11 cellular contexts compared by ENCODE assay signal in the genomic region with DNA sequence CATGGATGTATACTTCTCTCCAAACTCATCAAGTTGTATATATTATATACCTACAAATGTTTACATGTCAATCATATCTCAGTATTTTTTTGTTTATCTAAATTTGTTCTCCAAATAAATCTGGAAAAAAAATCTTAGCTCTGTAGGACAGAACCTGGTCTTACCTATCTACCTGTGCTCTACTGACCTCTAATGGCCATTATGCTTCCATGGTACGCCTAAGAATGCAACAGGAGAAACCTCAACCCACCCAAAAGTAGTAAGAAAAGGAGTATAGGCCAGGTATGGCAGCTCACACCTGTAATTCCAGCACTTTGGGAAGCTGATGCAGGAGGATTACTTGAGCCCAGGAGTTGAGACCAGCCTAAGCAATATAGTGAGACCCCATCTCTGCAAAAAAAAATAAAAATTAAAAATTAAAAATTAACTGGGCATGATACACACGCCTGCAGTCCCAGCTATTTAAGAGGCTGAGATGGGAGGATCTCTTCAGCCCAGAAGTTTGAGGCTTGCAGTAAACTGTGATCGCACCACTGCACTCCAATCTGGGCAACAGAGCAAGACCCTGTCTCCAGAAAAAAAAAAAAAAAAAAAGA. TPM values are rescaled to one million over a fixed set of nuclear protein-coding genes. Genes with fewer than 3 reads are reported as not detected.
DNase-seq lines count a peak whose midpoint lies in the region; ATAC-seq, FAIRE-seq and TF ChIP-seq lines count a peak whose summit lies in the region.
"Had no signal": no experiment of that assay in that cellular context is flagged by ENCODE, and none has a peak within 500 bp of the region (broad histone marks: within the 10 kb centered on the region; RNA-seq: fewer than 3 reads in every experiment).

No MANE protein-coding gene starts in this region.

- no peak for TF ChIP-seq EP300 in HepG2 (IDR thresholded peaks at IDR 0.05; ENCODE audit: low read depth in 2 of 2, low read length in 2 of 2)
- no peak for TF ChIP-seq EP300 in HepG2 (CRISPR knock-in tag; IDR thresholded peaks at IDR 0.05; ENCODE audit: borderline replicate concordance)

- DNase-seq in NCI-H1092 treated with DMSO at 0.1 percent for 48 hours (lab: John Stamatoyannopoulos, UW) (peak; percentile 6), NCI-H1092 (lab: John Stamatoyannopoulos, UW) (no peak), HepG2 (ENCODE audit: low spot score) (peak; percentile 66), NCI-H2227 treated with DMSO at 0.1 percent for 48 hours (lab: John Stamatoyannopoulos, UW) (no peak)
- no peak for DNase-seq in natural killer cell treated with Interleukin-12 subunit alpha and Interleukin-12 subunit beta and Interleukin-15 and Interleukin-18, amount 100 ng/mL, for 72 hours (ENCODE audit: low spot score)
- DNase-seq in activated CD4-positive, alpha-beta T cell treated with anti-CD3 and anti-CD28 coated beads for 48 hours: no peak
- DNase-seq: mucosa of descending colon, NCI-H2029 treated with DMSO at 0.1 percent for 48 hours had no signal

- H4K20me1 ChIP-seq in Loucy (ENCODE audit: insufficient read depth, low read length, poor library complexity, severe bottlenecking) (no peaks in the 10 kb centered on the region), HepG2 (ENCODE audit: insufficient read depth, low read length) (no peaks in the 10 kb centered on the region)

- no peaks in the 10 kb centered on the region for H3F3A ChIP-seq in Loucy (ENCODE audit: low read depth)

- H3K27me3 ChIP-seq in Loucy (ENCODE audit: insufficient read depth, low read length, poor library complexity, severe bottlenecking): no peaks in the 10 kb centered on the region
- no peaks in the 10 kb centered on the region for H3K27me3 ChIP-seq in HepG2 (ENCODE audit: control insufficient read depth in 1 of 2, insufficient read depth in 2 of 2, low read length in 2 of 2)

- no peak overlapping the region for H3K9ac ChIP-seq in Loucy (ENCODE audit: low read depth, low read length, poor library complexity, severe bottlenecking)
- no peak overlapping the region for H3K9ac ChIP-seq in HepG2 (ENCODE audit: insufficient read depth, low read depth, low read length)

- H3K36me3 Mint-ChIP-seq in natural killer cell treated with Interleukin-12 subunit alpha and Interleukin-12 subunit beta and Interleukin-15 and Interleukin-18, amount 100 ng/mL, for 72 hours: peaks cover 8% of the 10 kb centered on the region

- H3K9me3 ChIP-seq in Loucy (ENCODE audit: insufficient read depth, low read depth, low read length): no peaks in the 10 kb centered on the region
- H3K9me3 ChIP-seq in HepG2 (ENCODE audit: low read length): no peaks in the 10 kb centered on the region
- H3K9me3 ChIP-seq: mucosa of descending colon had no signal

- no TSS peak for BruUV-seq in HepG2 (replicated peaks; lab: Mats Ljungman, UMichigan)

- no peak overlapping the region for H3K4me3 Mint-ChIP-seq in natural killer cell treated with Interleukin-12 subunit alpha and Interleukin-12 subunit beta and Interleukin-15 and Interleukin-18, amount 100 ng/mL, for 72 hours

- no peak for TF ChIP-seq POLR2A in HepG2 (IDR thresholded peaks at IDR 0.05; ENCODE audit: insufficient read depth in 1 of 2, low read depth in 2 of 2, low read length in 2 of 2)

- in situ Hi-C loops in HepG2 (cut with HindIII; ENCODE audit: extremely low pct_ligation_motif_present, low pct_unique_long_range_greater_than_20kb): no loop called here

- WGBS in HepG2 (ENCODE audit: low lambda C conversion rate): 24% methylated on average over 3 of the region's 3 CpGs

- no peaks in the 10 kb centered on the region for H3K79me2 ChIP-seq in Loucy (ENCODE audit: insufficient read depth, low read length)
- no peaks in the 10 kb centered on the region for H3K79me2 ChIP-seq in HepG2 (ENCODE audit: insufficient read depth, low read length)

- TF ChIP-seq CTCF in Loucy (conservative IDR thresholded peaks at IDR 0.05; ENCODE audit: low read length) (peak; percentile 52), HepG2 (CRISPR knock-in tag; IDR thresholded peaks at IDR 0.05) (peak; percentile 72)

- no peak overlapping the region for H3K4me2 ChIP-seq in Loucy (ENCODE audit: low read depth, low read length, poor library complexity, severe bottlenecking)
- H3K4me2 ChIP-seq in HepG2 (ENCODE audit: low read depth, low read length): no peak overlapping the region

- H3K27ac Mint-ChIP-seq in natural killer cell treated with Interleukin-12 subunit alpha and Interleukin-12 subunit beta and Interleukin-15 and Interleukin-18, amount 100 ng/mL, for 72 hours: no peak overlapping the region

- H3K9me3 Mint-ChIP-seq in natural killer cell treated with Interleukin-12 subunit alpha and Interleukin-12 subunit beta and Interleukin-15 and Interleukin-18, amount 100 ng/mL, for 72 hours: peaks cover 8% of the 10 kb centered on the region

- no peak for TF ChIP-seq RAD21 in HepG2 (CRISPR knock-in tag; IDR thresholded peaks at IDR 0.05)

- CTCF ChIA-PET in HepG2 (lab: Yijun Ruan, JAX; ENCODE audit: low intra/inter-chr PET ratio, low total read pairs): interaction anchor here (1.1 kb wide), 1 partner anchor 370 kb away, joined by 3 read pairs; no protein-coding TSS in a partner anchor

- no peaks in the 10 kb centered on the region for H3K4me1 Mint-ChIP-seq in natural killer cell treated with Interleukin-12 subunit alpha and Interleukin-12 subunit beta and Interleukin-15 and Interleukin-18, amount 100 ng/mL, for 72 hours (ENCODE audit: low read depth in 2 of 2)

- peak; percentile 61 for FAIRE-seq in HepG2 (lab: Jason Lieb, UNC)

- intact Hi-C loops in HepG2 (cut with micrococcal nuclease; ENCODE audit: unreplicated experiment): no loop called here

- POLR2A ChIA-PET in HepG2 (lab: Yijun Ruan, JAX): no interaction called here

- H3K4me3 ChIP-seq in Loucy (ENCODE audit: low read length, poor library complexity, severe bottlenecking): no peak overlapping the region
- no peak overlapping the region for H3K4me3 ChIP-seq in HepG2 (replicated peaks in 1 of 3; ENCODE audit: insufficient read depth in 1 of 3, low read depth in 2 of 3, low read length in 3 of 3)
- H3K4me3 ChIP-seq: mucosa of descending colon had no signal

- H3K9me2 ChIP-seq in Loucy (replicated peaks; ENCODE audit: low read depth, low read length): no peaks in the 10 kb centered on the region

- ATAC-seq in SK-N-SH treated with all-trans-retinoic acid at 6 μM for 48 hours (no peak), HepG2 (peak; percentile 93)
- no peak for ATAC-seq in natural killer cell treated with Interleukin-12 subunit alpha and Interleukin-12 subunit beta and Interleukin-15 and Interleukin-18, amount 100 ng/mL, for 72 hours
- ATAC-seq: mucosa of descending colon had no signal

- H3K36me3 ChIP-seq in Loucy (ENCODE audit: insufficient read depth, low read length) (no peaks in the 10 kb centered on the region), HepG2 (replicated peaks in 1 of 2; ENCODE audit: control insufficient read depth in 1 of 2, insufficient read depth in 2 of 2, low read length in 2 of 2) (no peaks in the 10 kb centered on the region)

- H2AFZ ChIP-seq in Loucy (ENCODE audit: low read length) (no peak overlapping the region), HepG2 (ENCODE audit: low read length) (no peak overlapping the region)

- no peak overlapping the region for H3K27ac ChIP-seq in HepG2 (ENCODE audit: extremely low read length, insufficient read depth, low read length)

- H3K4me1 ChIP-seq in Loucy (ENCODE audit: insufficient read depth, low read length, poor library complexity, severe bottlenecking): no peaks in the 10 kb centered on the region
- H3K4me1 ChIP-seq in HepG2 (ENCODE audit: insufficient read depth, low read length): no peaks in the 10 kb centered on the region

- peaks cover 0 to 3% of the 10 kb centered on the region in 2 donors for H3K27me3 Mint-ChIP-seq in natural killer cell treated with Interleukin-12 subunit alpha and Interleukin-12 subunit beta and Interleukin-15 and Interleukin-18, amount 100 ng/mL, for 72 hours

RNA-seq across cellular contexts. Expression of a gene that starts 8.7 kb away (rescaled TPM):
- total RNA-seq in HepG2 (2016; rRNA removed; fragmentation: Illumina TruSeq; extraction: Trizol): not detected in 2 replicates
- not detected in 2 replicates for total RNA-seq in HepG2 (2016; cell fraction: cytosol; rRNA removed; fragmentation: Illumina TruSeq; extraction: Trizol; ENCODE audit: low read depth)
- not detected in 2 replicates for total RNA-seq in HepG2 (2016; cell fraction: insoluble cytoplasmic fraction; rRNA removed; fragmentation: Illumina TruSeq; extraction: Trizol)
- not detected in 2 replicates for total RNA-seq in HepG2 (2016; cell fraction: membrane; rRNA removed; fragmentation: Illumina TruSeq; extraction: Trizol)
- not detected in 2 replicates for total RNA-seq in HepG2 (2016; cell fraction: nucleus; rRNA removed; fragmentation: Illumina TruSeq; extraction: Trizol)
- not detected in 2 replicates for polyA plus RNA-seq in HepG2 (2011; rRNA removed)
- polyA plus RNA-seq in HepG2 (2011; cell fraction: cytosol; rRNA removed): not detected in 2 replicates
- polyA plus RNA-seq in HepG2 (2011; cell fraction: nucleus; rRNA removed): not detected in 2 replicates
- polyA plus RNA-seq in HepG2 (2012): not detected in 2 replicates
- not detected in 2 replicates for polyA plus RNA-seq in HepG2 (2016; cell fraction: cytosol; fragmentation: Illumina TruSeq; extraction: Trizol; ENCODE audit: low read depth)
- polyA plus RNA-seq in HepG2 (2016; cell fraction: insoluble cytoplasmic fraction; fragmentation: Illumina TruSeq; extraction: Trizol; ENCODE audit: low read depth): not detected in 2 replicates
- polyA plus RNA-seq in HepG2 (2016; cell fraction: membrane; fragmentation: Illumina TruSeq; extraction: Trizol; ENCODE audit: low read depth): not detected in 2 replicates
- not detected in 2 replicates for polyA plus RNA-seq in HepG2 (2016; cell fraction: nucleus; fragmentation: Illumina TruSeq; extraction: Trizol; ENCODE audit: insufficient read depth, low read depth)
- not detected in 2 replicates for polyA minus RNA-seq in HepG2 (2011; rRNA and poly(A)+ RNA removed; ENCODE audit: low replicate concordance)
- polyA minus RNA-seq in HepG2 (2011; cell fraction: cytosol; rRNA and poly(A)+ RNA removed): not detected in 2 replicates
- polyA minus RNA-seq in HepG2 (2011; cell fraction: nucleus; rRNA and poly(A)+ RNA removed): not detected in 2 replicates
- total RNA-seq in natural killer cell treated with Interleukin-12 subunit alpha and Interleukin-12 subunit beta and Interleukin-15 and Interleukin-18, amount 100 ng/mL, for 72 hours: not detected
- total RNA-seq: mucosa of descending colon had no signal
- polyA plus RNA-seq: AG04450 had no signal

RNA-seq across cellular contexts. Expression of a gene that starts 19.0 kb away (rescaled TPM):
- total RNA-seq in HepG2 (2016; rRNA removed; fragmentation: Illumina TruSeq; extraction: Trizol): not detected in 2 replicates
- not detected in 2 replicates for total RNA-seq in HepG2 (2016; cell fraction: cytosol; rRNA removed; fragmentation: Illumina TruSeq; extraction: Trizol; ENCODE audit: low read depth)
- total RNA-seq in HepG2 (2016; cell fraction: insoluble cytoplasmic fraction; rRNA removed; fragmentation: Illumina TruSeq; extraction: Trizol): not detected in 2 replicates
- not detected in 2 replicates for total RNA-seq in HepG2 (2016; cell fraction: membrane; rRNA removed; fragmentation: Illumina TruSeq; extraction: Trizol)
- not detected in 2 replicates for total RNA-seq in HepG2 (2016; cell fraction: nucleus; rRNA removed; fragmentation: Illumina TruSeq; extraction: Trizol)
- not detected in 2 replicates for polyA plus RNA-seq in HepG2 (2011; rRNA removed)
- not detected in 2 replicates for polyA plus RNA-seq in HepG2 (2011; cell fraction: cytosol; rRNA removed)
- polyA plus RNA-seq in HepG2 (2011; cell fraction: nucleus; rRNA removed): not detected in 2 replicates
- not detected in 2 replicates for polyA plus RNA-seq in HepG2 (2012)
- not detected in 2 replicates for polyA plus RNA-seq in HepG2 (2016; cell fraction: cytosol; fragmentation: Illumina TruSeq; extraction: Trizol; ENCODE audit: low read depth)
- not detected in 2 replicates for polyA plus RNA-seq in HepG2 (2016; cell fraction: insoluble cytoplasmic fraction; fragmentation: Illumina TruSeq; extraction: Trizol; ENCODE audit: low read depth)
- polyA plus RNA-seq in HepG2 (2016; cell fraction: membrane; fragmentation: Illumina TruSeq; extraction: Trizol; ENCODE audit: low read depth): not detected in 2 replicates
- not detected in 2 replicates for polyA plus RNA-seq in HepG2 (2016; cell fraction: nucleus; fragmentation: Illumina TruSeq; extraction: Trizol; ENCODE audit: insufficient read depth, low read depth)
- polyA minus RNA-seq in HepG2 (2011; rRNA and poly(A)+ RNA removed; ENCODE audit: low replicate concordance): not detected in 2 replicates
- polyA minus RNA-seq in HepG2 (2011; cell fraction: cytosol; rRNA and poly(A)+ RNA removed): not detected in 2 replicates
- polyA minus RNA-seq in HepG2 (2011; cell fraction: nucleus; rRNA and poly(A)+ RNA removed): not detected in 2 replicates
- total RNA-seq in natural killer cell treated with Interleukin-12 subunit alpha and Interleukin-12 subunit beta and Interleukin-15 and Interleukin-18, amount 100 ng/mL, for 72 hours: not detected
- total RNA-seq: mucosa of descending colon had no signal
- polyA plus RNA-seq: AG04450 had no signal

RNA-seq across cellular contexts. Expression of a gene that starts 24.2 kb away (rescaled TPM):
- total RNA-seq in HepG2 (2016; rRNA removed; fragmentation: Illumina TruSeq; extraction: Trizol): not detected in 2 replicates
- not detected in 2 replicates for total RNA-seq in HepG2 (2016; cell fraction: cytosol; rRNA removed; fragmentation: Illumina TruSeq; extraction: Trizol; ENCODE audit: low read depth)
- total RNA-seq in HepG2 (2016; cell fraction: insoluble cytoplasmic fraction; rRNA removed; fragmentation: Illumina TruSeq; extraction: Trizol): not detected in 2 replicates
- total RNA-seq in HepG2 (2016; cell fraction: membrane; rRNA removed; fragmentation: Illumina TruSeq; extraction: Trizol): not detected in 2 replicates
- not detected in 2 replicates for total RNA-seq in HepG2 (2016; cell fraction: nucleus; rRNA removed; fragmentation: Illumina TruSeq; extraction: Trizol)
- not detected in 2 replicates for polyA plus RNA-seq in HepG2 (2011; rRNA removed)
- not detected in 2 replicates for polyA plus RNA-seq in HepG2 (2011; cell fraction: cytosol; rRNA removed)
- not detected in 2 replicates for polyA plus RNA-seq in HepG2 (2011; cell fraction: nucleus; rRNA removed)
- polyA plus RNA-seq in HepG2 (2012): not detected in 2 replicates
- polyA plus RNA-seq in HepG2 (2016; cell fraction: cytosol; fragmentation: Illumina TruSeq; extraction: Trizol; ENCODE audit: low read depth): not detected in 2 replicates
- polyA plus RNA-seq in HepG2 (2016; cell fraction: insoluble cytoplasmic fraction; fragmentation: Illumina TruSeq; extraction: Trizol; ENCODE audit: low read depth): not detected in 2 replicates
- not detected in 2 replicates for polyA plus RNA-seq in HepG2 (2016; cell fraction: membrane; fragmentation: Illumina TruSeq; extraction: Trizol; ENCODE audit: low read depth)
- not detected in 2 replicates for polyA plus RNA-seq in HepG2 (2016; cell fraction: nucleus; fragmentation: Illumina TruSeq; extraction: Trizol; ENCODE audit: insufficient read depth, low read depth)
- polyA minus RNA-seq in HepG2 (2011; rRNA and poly(A)+ RNA removed; ENCODE audit: low replicate concordance): not detected in 2 replicates
- polyA minus RNA-seq in HepG2 (2011; cell fraction: cytosol; rRNA and poly(A)+ RNA removed): not detected in 2 replicates
- not detected in 2 replicates for polyA minus RNA-seq in HepG2 (2011; cell fraction: nucleus; rRNA and poly(A)+ RNA removed)
- total RNA-seq in natural killer cell treated with Interleukin-12 subunit alpha and Interleukin-12 subunit beta and Interleukin-15 and Interleukin-18, amount 100 ng/mL, for 72 hours: not detected
- total RNA-seq: mucosa of descending colon had no signal
- polyA plus RNA-seq: AG04450 had no signal

RNA-seq across cellular contexts. Expression of a gene that starts 57.1 kb away (rescaled TPM):
- not detected in 2 replicates for total RNA-seq in HepG2 (2016; rRNA removed; fragmentation: Illumina TruSeq; extraction: Trizol)
- total RNA-seq in HepG2 (2016; cell fraction: cytosol; rRNA removed; fragmentation: Illumina TruSeq; extraction: Trizol; ENCODE audit: low read depth): not detected in 2 replicates
- total RNA-seq in HepG2 (2016; cell fraction: insoluble cytoplasmic fraction; rRNA removed; fragmentation: Illumina TruSeq; extraction: Trizol): not detected in 2 replicates
- total RNA-seq in HepG2 (2016; cell fraction: membrane; rRNA removed; fragmentation: Illumina TruSeq; extraction: Trizol): not detected in 2 replicates
- not detected in 2 replicates for total RNA-seq in HepG2 (2016; cell fraction: nucleus; rRNA removed; fragmentation: Illumina TruSeq; extraction: Trizol)
- not detected in 2 replicates for polyA plus RNA-seq in HepG2 (2011; rRNA removed)
- polyA plus RNA-seq in HepG2 (2011; cell fraction: cytosol; rRNA removed): not detected in 2 replicates
- not detected in 2 replicates for polyA plus RNA-seq in HepG2 (2011; cell fraction: nucleus; rRNA removed)
- not detected in 2 replicates for polyA plus RNA-seq in HepG2 (2012)
- polyA plus RNA-seq in HepG2 (2016; cell fraction: cytosol; fragmentation: Illumina TruSeq; extraction: Trizol; ENCODE audit: low read depth): not detected in 2 replicates
- not detected in 2 replicates for polyA plus RNA-seq in HepG2 (2016; cell fraction: insoluble cytoplasmic fraction; fragmentation: Illumina TruSeq; extraction: Trizol; ENCODE audit: low read depth)
- not detected in 2 replicates for polyA plus RNA-seq in HepG2 (2016; cell fraction: membrane; fragmentation: Illumina TruSeq; extraction: Trizol; ENCODE audit: low read depth)
- not detected in 2 replicates for polyA plus RNA-seq in HepG2 (2016; cell fraction: nucleus; fragmentation: Illumina TruSeq; extraction: Trizol; ENCODE audit: insufficient read depth, low read depth)
- not detected in 2 replicates for polyA minus RNA-seq in HepG2 (2011; rRNA and poly(A)+ RNA removed; ENCODE audit: low replicate concordance)
- not detected in 2 replicates for polyA minus RNA-seq in HepG2 (2011; cell fraction: cytosol; rRNA and poly(A)+ RNA removed)
- not detected in 2 replicates for polyA minus RNA-seq in HepG2 (2011; cell fraction: nucleus; rRNA and poly(A)+ RNA removed)
- total RNA-seq in natural killer cell treated with Interleukin-12 subunit alpha and Interleukin-12 subunit beta and Interleukin-15 and Interleukin-18, amount 100 ng/mL, for 72 hours: not detected
- total RNA-seq: mucosa of descending colon had no signal
- polyA plus RNA-seq: AG04450 had no signal

RNA-seq across cellular contexts. Expression of a gene that starts 58.0 kb away (rescaled TPM):
- 28.5 and 44.6 TPM in 2 replicates for total RNA-seq in HepG2 (2016; rRNA removed; fragmentation: Illumina TruSeq; extraction: Trizol)
- total RNA-seq in HepG2 (2016; cell fraction: cytosol; rRNA removed; fragmentation: Illumina TruSeq; extraction: Trizol; ENCODE audit: low read depth): 2.1 and 3.3 TPM in 2 replicates
- total RNA-seq in HepG2 (2016; cell fraction: insoluble cytoplasmic fraction; rRNA removed; fragmentation: Illumina TruSeq; extraction: Trizol): 29.1 and 42.3 TPM in 2 replicates
- 6.0 and 8.2 TPM in 2 replicates for total RNA-seq in HepG2 (2016; cell fraction: membrane; rRNA removed; fragmentation: Illumina TruSeq; extraction: Trizol)
- total RNA-seq in HepG2 (2016; cell fraction: nucleus; rRNA removed; fragmentation: Illumina TruSeq; extraction: Trizol): 24.1 and 26.3 TPM in 2 replicates
- 8.2 and 8.7 TPM in 2 replicates for polyA plus RNA-seq in HepG2 (2011; rRNA removed)
- polyA plus RNA-seq in HepG2 (2011; cell fraction: cytosol; rRNA removed): 7.3 and 7.4 TPM in 2 replicates
- polyA plus RNA-seq in HepG2 (2011; cell fraction: nucleus; rRNA removed): 5.4 and 6.0 TPM in 2 replicates
- 8.6 and 11.7 TPM in 2 replicates for polyA plus RNA-seq in HepG2 (2012)
- polyA plus RNA-seq in HepG2 (2016; cell fraction: cytosol; fragmentation: Illumina TruSeq; extraction: Trizol; ENCODE audit: low read depth): 1.1 and 1.6 TPM in 2 replicates
- 22.6 and 24.7 TPM in 2 replicates for polyA plus RNA-seq in HepG2 (2016; cell fraction: insoluble cytoplasmic fraction; fragmentation: Illumina TruSeq; extraction: Trizol; ENCODE audit: low read depth)
- 2.5 and 3.2 TPM in 2 replicates for polyA plus RNA-seq in HepG2 (2016; cell fraction: membrane; fragmentation: Illumina TruSeq; extraction: Trizol; ENCODE audit: low read depth)
- 9.8 and 12.7 TPM in 2 replicates for polyA plus RNA-seq in HepG2 (2016; cell fraction: nucleus; fragmentation: Illumina TruSeq; extraction: Trizol; ENCODE audit: insufficient read depth, low read depth)
- 22.5 and 23.7 TPM in 2 replicates for polyA minus RNA-seq in HepG2 (2011; rRNA and poly(A)+ RNA removed; ENCODE audit: low replicate concordance)
- polyA minus RNA-seq in HepG2 (2011; cell fraction: cytosol; rRNA and poly(A)+ RNA removed): 13.7 and 14.7 TPM in 2 replicates
- 39.7 and 40.9 TPM in 2 replicates for polyA minus RNA-seq in HepG2 (2011; cell fraction: nucleus; rRNA and poly(A)+ RNA removed)
- 10 to 100 TPM; 27.4 to 27.7 TPM for total RNA-seq in natural killer cell treated with Interleukin-12 subunit alpha and Interleukin-12 subunit beta and Interleukin-15 and Interleukin-18, amount 100 ng/mL, for 72 hours

Comparison
In these comparisons a context has a peak if more than half of its experiments do, and no peak if none do; other contexts are left out.
1. DNase-seq: peak in NCI-H1092 treated with DMSO at 0.1 percent for 48 hours (single experiment) and HepG2 (single experiment); none in NCI-H1092 (single experiment), NCI-H2227 treated with DMSO at 0.1 percent for 48 hours (single experiment), natural killer cell treated with Interleukin-12 subunit alpha and Interleukin-12 subunit beta and Interleukin-15 and Interleukin-18, amount 100 ng/mL, for 72 hours (single experiment) and activated CD4-positive, alpha-beta T cell treated with anti-CD3 and anti-CD28 coated beads for 48 hours (single experiment).